ENCODE assay signal across 8 cellular contexts in the genomic region with DNA sequence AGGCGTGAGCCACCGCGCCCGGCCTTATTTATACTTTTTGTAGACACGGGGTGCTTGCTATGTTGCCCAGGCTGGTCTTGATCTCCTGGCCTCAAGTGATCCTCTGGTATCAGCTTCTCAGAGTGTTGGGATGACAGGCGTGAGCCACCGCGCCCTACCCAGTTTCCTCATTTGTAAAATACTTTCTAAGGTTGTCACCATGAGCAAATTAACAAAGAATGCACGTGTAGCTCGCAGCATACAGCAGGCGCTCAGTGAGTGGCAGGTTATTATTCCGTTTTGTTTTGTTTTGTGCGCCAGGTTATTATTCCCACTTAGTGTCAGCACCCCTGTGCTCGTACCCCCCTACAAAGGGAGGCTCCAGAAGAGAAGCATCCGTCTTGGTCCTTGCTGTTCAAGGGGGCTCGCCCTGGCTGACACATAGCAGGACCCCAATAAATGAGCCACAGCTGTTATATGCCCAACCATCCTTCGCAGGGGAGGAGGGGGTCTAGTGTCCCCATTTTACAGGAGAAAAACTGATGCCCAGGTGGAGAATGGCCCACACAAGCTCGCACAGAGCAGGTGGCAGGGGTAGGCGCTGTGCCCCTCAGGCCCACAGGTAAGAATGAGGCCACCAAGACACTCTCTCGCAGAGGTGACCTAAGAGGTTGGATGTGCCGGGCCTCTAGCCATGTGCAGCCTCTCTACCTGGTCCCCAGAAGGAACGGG.
DNase-seq lines count a peak whose midpoint lies in the region; ATAC-seq and TF ChIP-seq lines count a peak whose summit lies in the region.

No MANE protein-coding gene starts in this region.

- H3K4me3 ChIP-seq in LNCaP clone FGC (ENCODE audit: low read depth, low read length): peak overlapping the region; percentile 92

- no peaks in the 10 kb centered on the region for H3K27me3 Mint-ChIP-seq in nephron progenitor cell (ENCODE audit: low read depth, poor library complexity)

- H3K27ac ChIP-seq in cingulate gyrus (ENCODE audit: low read depth, low read length): peak overlapping the region; percentile 39

- no peak overlapping the region for H3K27ac Mint-ChIP-seq in nephron progenitor cell

- H3K9me3 Mint-ChIP-seq in nephron progenitor cell: no peaks in the 10 kb centered on the region

- peaks cover 42% of the 10 kb centered on the region for H3K4me1 Mint-ChIP-seq in nephron progenitor cell

- peak overlapping the region; percentile 84 for H3K4me3 Mint-ChIP-seq in nephron progenitor cell

- H3K36me3 Mint-ChIP-seq in nephron progenitor cell (ENCODE audit: low read depth): peaks cover 6% of the 10 kb centered on the region

- no peak for TF ChIP-seq CTCF in LNCaP clone FGC (IDR thresholded peaks at IDR 0.05; ENCODE audit: control insufficient read depth, extremely low read depth, insufficient read depth)
- TF ChIP-seq CTCF in nephron progenitor cell (IDR thresholded peaks at IDR 0.05): no peak

- DNase-seq in ELF-1 (ENCODE audit: low read depth, low spot score): peak; percentile 39
- DNase-seq in LNCaP clone FGC (ENCODE audit: low read depth): no peak
- no peak for DNase-seq in nephron progenitor cell
- DNase-seq in NCI-H82 (lab: John Stamatoyannopoulos, UW): no peak
- no peak for DNase-seq in effector CD4-positive, alpha-beta T cell

- ATAC-seq in GM18909 (IDR thresholded peaks at IDR 0.05; ENCODE audit: poor library complexity, unreplicated experiment): no peak
- no peak for ATAC-seq in HG03280 (IDR thresholded peaks at IDR 0.05; ENCODE audit: unreplicated experiment)
